12 cellular contexts compared by ENCODE assay signal in genomic region chr16:68289202-68289601, GRCh38. TPM values are rescaled to one million over a fixed set of nuclear protein-coding genes. Genes with fewer than 3 reads are reported as not detected.
DNase-seq lines count a peak whose midpoint lies in the region; ATAC-seq and TF ChIP-seq lines count a peak whose summit lies in the region.
"Had no signal": no experiment of that assay in that cellular context is flagged by ENCODE, and none has a peak within 500 bp of the region (broad histone marks: within the 10 kb centered on the region; RNA-seq: fewer than 3 reads in every experiment).

No MANE protein-coding gene starts in this region.

- H3K4me1 Mint-ChIP-seq in activated naive CD8-positive, alpha-beta T cell treated with anti-CD3 and anti-CD28 coated beads, Interleukin-2, amount 50 U/mL, for 24 hours: peaks cover 92% of the 10 kb centered on the region

- TF ChIP-seq CTCF in DOHH2 (IDR thresholded peaks at IDR 0.05; ENCODE audit: low read depth, low read length, poor library complexity, severe bottlenecking) (no peak), gastrocnemius medialis (IDR thresholded peaks at IDR 0.05 in 4 of 5, conservative IDR thresholded peaks at IDR 0.05 in 1 of 5) (no peak)

- H3K4me2 ChIP-seq in DOHH2 (ENCODE audit: low read length): no peak overlapping the region

- intact Hi-C loops in gastrocnemius medialis (cut with DNase I; ENCODE audit: low total_unique reads): no loop called here

- no peaks in the 10 kb centered on the region for H3K27me3 ChIP-seq in DOHH2 (ENCODE audit: control insufficient read depth, low read length)
- no peaks in the 10 kb centered on the region for H3K27me3 ChIP-seq in gastrocnemius medialis
- H3K27me3 ChIP-seq: foreskin keratinocyte had no signal

- peaks cover 83% of the 10 kb centered on the region for H3K36me3 ChIP-seq in DOHH2 (ENCODE audit: control insufficient read depth, low read length)
- peaks cover 0 to 67% of the 10 kb centered on the region in 2 donors for H3K36me3 ChIP-seq in gastrocnemius medialis

- no peaks in the 10 kb centered on the region for H4K20me1 ChIP-seq in DOHH2 (ENCODE audit: control insufficient read depth, insufficient read depth, low read depth, low read length)

- peak; percentile 3 for ATAC-seq in HG02759 (IDR thresholded peaks at IDR 0.05; ENCODE audit: unreplicated experiment)
- no peak for ATAC-seq in activated naive CD8-positive, alpha-beta T cell treated with anti-CD3 and anti-CD28 coated beads, Interleukin-2, amount 50 U/mL, for 24 hours
- ATAC-seq in gastrocnemius medialis: no peak
- ATAC-seq in HG03108 (IDR thresholded peaks at IDR 0.05; ENCODE audit: unreplicated experiment): no peak
- ATAC-seq: foreskin keratinocyte had no signal

- H3K9me3 Mint-ChIP-seq in activated naive CD8-positive, alpha-beta T cell treated with anti-CD3 and anti-CD28 coated beads, Interleukin-2, amount 50 U/mL, for 24 hours: no peaks in the 10 kb centered on the region

- peaks cover 38% of the 10 kb centered on the region for H3K79me2 ChIP-seq in DOHH2 (ENCODE audit: control insufficient read depth, low read length)

- H3K36me3 Mint-ChIP-seq in activated naive CD8-positive, alpha-beta T cell treated with anti-CD3 and anti-CD28 coated beads, Interleukin-2, amount 50 U/mL, for 24 hours (ENCODE audit: low read depth): peaks cover 71% of the 10 kb centered on the region

- peak overlapping the region; percentile 34 for H3K4me3 Mint-ChIP-seq in activated naive CD8-positive, alpha-beta T cell treated with anti-CD3 and anti-CD28 coated beads, Interleukin-2, amount 50 U/mL, for 24 hours

- no peak for DNase-seq in activated naive CD8-positive, alpha-beta T cell treated with anti-CD3 and anti-CD28 coated beads, Interleukin-2, amount 50 U/mL, for 24 hours
- DNase-seq in gastrocnemius medialis (no peak), NCI-H1417 treated with DMSO at 0.1 percent for 48 hours (lab: John Stamatoyannopoulos, UW) (no peak), NCI-H146 treated with DMSO at 0.1 percent for 48 hours (lab: John Stamatoyannopoulos, UW; ENCODE audit: unreplicated experiment) (no peak)
- DNase-seq: DND-41, foreskin keratinocyte, MM.1S, NCI-H774 had no signal

- H3K27me3 Mint-ChIP-seq in activated naive CD8-positive, alpha-beta T cell treated with anti-CD3 and anti-CD28 coated beads, Interleukin-2, amount 50 U/mL, for 24 hours: no peaks in the 10 kb centered on the region

- in situ Hi-C loops in gastrocnemius medialis (cut with MboI; ENCODE audit: low sequenced_read_pairs in 4 of 4): no loop called here

- H3K27ac ChIP-seq in DOHH2 (ENCODE audit: low read depth, low read length) (0 out of 2 replicates have a peak overlapping the region, but pooled peaks have one; percentile 2), gastrocnemius medialis (peak overlapping the region; percentile 86 to 99 (median 95))
- H3K27ac ChIP-seq: foreskin keratinocyte had no signal

- H3K4me1 ChIP-seq in DOHH2 (ENCODE audit: control insufficient read depth, low read length) (peaks cover 51% of the 10 kb centered on the region), gastrocnemius medialis (peaks cover 66 to 69% of the 10 kb centered on the region in 2 donors)

- H3K4me3 ChIP-seq in DOHH2 (ENCODE audit: low read length): no peak overlapping the region
- no peak overlapping the region for H3K4me3 ChIP-seq in gastrocnemius medialis

- no peak for TF ChIP-seq POLR2A in gastrocnemius medialis (IDR thresholded peaks at IDR 0.05)

- H3K9me3 ChIP-seq in DOHH2 (ENCODE audit: control insufficient read depth, insufficient read depth, low read length) (no peaks in the 10 kb centered on the region), gastrocnemius medialis (no peaks in the 10 kb centered on the region)

- H3K27ac Mint-ChIP-seq in activated naive CD8-positive, alpha-beta T cell treated with anti-CD3 and anti-CD28 coated beads, Interleukin-2, amount 50 U/mL, for 24 hours: peak overlapping the region; percentile 94

- H3F3A ChIP-seq in DOHH2 (ENCODE audit: control insufficient read depth, insufficient read depth): peaks cover 11% of the 10 kb centered on the region

- no peaks in the 10 kb centered on the region for H3K9me2 ChIP-seq in DOHH2 (replicated peaks; ENCODE audit: control insufficient read depth, low read length)

RNA-seq across cellular contexts. Expression of gene SLC7A6OS, which starts 21.5 kb away (rescaled TPM):
- total RNA-seq in gastrocnemius medialis: 1 to 10 TPM; 5.0 to 8.8 (median 7.3) TPM

RNA-seq across cellular contexts. Expression of gene PRMT7, which starts 21.6 kb away (rescaled TPM):
- total RNA-seq in gastrocnemius medialis: 10 to 100 TPM; 22.2 to 41.0 (median 32.8) TPM

RNA-seq across cellular contexts. Expression of gene SLC7A6, which starts 24.9 kb away (rescaled TPM):
- 100 to 1,000 TPM in 3 of 4 donors, 10 to 100 TPM in 1; 97.3 to 205 (median 117) TPM for total RNA-seq in gastrocnemius medialis

RNA-seq across cellular contexts. Expression of gene PLA2G15, which starts 44.0 kb away (rescaled TPM):
- total RNA-seq in gastrocnemius medialis: 10 to 100 TPM; 67.8 to 91.3 (median 84.8) TPM

RNA-seq across cellular contexts. Expression of gene ESRP2, which starts 53.3 kb away (rescaled TPM):
- total RNA-seq in gastrocnemius medialis: under 1 TPM in 3 of 4 donors, not detected in 1; 0.11 to 0.51 (median 0.13) TPM
- total RNA-seq: cerebellum had no signal
